In the genomic region with DNA sequence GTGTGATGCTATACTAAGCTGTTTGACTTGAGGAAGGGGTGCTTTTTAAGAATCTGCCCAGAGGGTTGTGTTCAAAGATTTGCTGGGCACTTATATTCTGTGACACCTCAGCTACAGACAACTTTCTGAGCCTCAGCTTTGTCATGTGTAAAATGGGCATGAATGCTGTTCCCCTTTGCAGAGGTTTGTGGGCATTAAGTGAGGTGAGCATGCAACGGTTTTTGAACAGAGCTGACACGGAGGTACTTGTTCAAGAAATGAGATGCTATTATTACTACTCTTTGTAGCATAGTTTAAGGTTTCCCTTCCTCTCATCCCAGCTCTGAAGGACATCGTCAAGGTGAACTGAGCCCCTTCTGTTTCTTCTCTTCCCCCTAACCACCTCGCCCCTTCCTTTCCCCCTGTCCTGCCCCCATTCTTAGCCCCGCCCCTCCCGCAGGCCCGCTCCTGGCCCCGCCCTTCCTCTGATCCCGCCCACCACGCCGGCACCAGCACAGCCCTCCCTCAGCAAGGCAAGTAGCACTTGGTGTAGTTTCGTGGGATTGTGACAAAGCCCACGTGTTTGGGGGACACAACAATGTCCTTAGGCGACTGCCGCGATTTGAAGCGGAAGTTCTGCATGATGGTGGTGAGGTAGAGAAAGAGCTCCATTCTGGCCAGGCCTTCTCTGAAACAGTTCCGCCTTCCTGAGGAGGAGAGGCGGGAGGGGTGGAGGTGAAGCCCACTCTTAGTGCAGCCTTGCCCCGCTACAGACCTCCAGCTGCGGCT, we compare ENCODE assay signal across 9 cellular contexts. TPM values are rescaled to one million over a fixed set of nuclear protein-coding genes. Genes with fewer than 3 reads are reported as not detected.
DNase-seq lines count a peak whose midpoint lies in the region; TF ChIP-seq lines count a peak whose summit lies in the region.
"Had no signal": no experiment of that assay in that cellular context is flagged by ENCODE, and none has a peak within 500 bp of the region (broad histone marks: within the 10 kb centered on the region; RNA-seq: fewer than 3 reads in every experiment).

No MANE protein-coding gene starts in this region.

- in situ Hi-C loops in GM23248 (cut with MboI), result no loop called here

- POLR2A ChIA-PET in PC-9 (lab: Charles Lee; ENCODE audit: unreplicated experiment), result no interaction called here

- BruUV-seq in PC-9 (replicated peaks; lab: Mats Ljungman, UMichigan), result no TSS peak

- no peaks in the 10 kb centered on the region for H4K20me1 ChIP-seq in GM23248 (ENCODE audit: insufficient read depth)
- H4K20me1 ChIP-seq in PC-9 (ENCODE audit: insufficient read depth), result no peaks in the 10 kb centered on the region

- H3K9me2 ChIP-seq in GM23248 (ENCODE audit: insufficient read depth) (no peaks in the 10 kb centered on the region), PC-9 (ENCODE audit: insufficient read depth) (no peaks in the 10 kb centered on the region)

- CTCF ChIA-PET in PC-9 (lab: Charles Lee), result no interaction called here

- H3K27me3 ChIP-seq in GM23248 (replicated peaks; ENCODE audit: insufficient read depth) (no peaks in the 10 kb centered on the region; the same call in 1 of the 2 replicates), ectodermal cell (ENCODE audit: control insufficient read depth, insufficient read depth, low read length, poor library complexity, severe bottlenecking) (no peaks in the 10 kb centered on the region), PC-9 (ENCODE audit: insufficient read depth, low read depth) (peaks cover 32% of the 10 kb centered on the region)

- no peaks in the 10 kb centered on the region for H3K36me3 ChIP-seq in GM23248 (ENCODE audit: low read depth)
- H3K36me3 ChIP-seq in ectodermal cell (ENCODE audit: control insufficient read depth, insufficient read depth, low read length), result no peaks in the 10 kb centered on the region
- H3K36me3 ChIP-seq in PC-9 (ENCODE audit: low read depth), result no peaks in the 10 kb centered on the region
- H3K36me3 ChIP-seq: sigmoid colon had no signal

- 23 to 30% methylated on average over 16 to 21 of the region's 21 CpGs for WGBS in GM23248 (ENCODE audit: low coverage in 1 of 2, low lambda C conversion rate in 2 of 2, missing lambda C conversion rate in 2 of 2), 2 experiments
- WGBS in ectodermal cell, 2 experiments, result 44 to 60% methylated on average over 21 of the region's 21 CpGs

- H3K4me1 ChIP-seq in GM23248 (ENCODE audit: insufficient read depth) (no peaks in the 10 kb centered on the region), ectodermal cell (ENCODE audit: control insufficient read depth, insufficient read depth, low read length) (no peaks in the 10 kb centered on the region), PC-9 (replicated peaks; ENCODE audit: insufficient read depth) (peaks cover 14% of the 10 kb centered on the region)

- no peak for TF ChIP-seq CTCF in PC-9 (conservative IDR thresholded peaks at IDR 0.05)

- H3K4me3 ChIP-seq in GM23248 (peak overlapping the region; percentile 26; the same call in 1 of the 2 replicates), ectodermal cell (ENCODE audit: insufficient read depth, low read depth, low read length) (peak overlapping the region; percentile 8), PC-9 (no peak overlapping the region)

- H3K4me2 ChIP-seq in GM23248 (ENCODE audit: unreplicated experiment) (no peak overlapping the region), PC-9 (no peak overlapping the region)

- H3K79me2 ChIP-seq in GM23248 (ENCODE audit: insufficient read depth), result no peaks in the 10 kb centered on the region
- H3K79me2 ChIP-seq in PC-9 (ENCODE audit: low read depth), result no peaks in the 10 kb centered on the region

- H3K27ac ChIP-seq in GM23248 (no peak overlapping the region), ectodermal cell (ENCODE audit: insufficient read depth, low read depth, low read length, poor library complexity, severe bottlenecking) (no peak overlapping the region), PC-9 (no peak overlapping the region)

- H2AFZ ChIP-seq in GM23248, result peak overlapping the region; percentile 48; the same call in 1 of the 2 replicates
- H2AFZ ChIP-seq in PC-9, result no peak overlapping the region

- no peaks in the 10 kb centered on the region for H3F3A ChIP-seq in GM23248 (ENCODE audit: insufficient read depth)
- peaks cover 13% of the 10 kb centered on the region for H3F3A ChIP-seq in PC-9 (ENCODE audit: insufficient read depth, low read depth)

- H3K9me3 ChIP-seq in GM23248 (ENCODE audit: low read depth), result no peaks in the 10 kb centered on the region
- no peaks in the 10 kb centered on the region for H3K9me3 ChIP-seq in ectodermal cell (ENCODE audit: control insufficient read depth, low read length)
- H3K9me3 ChIP-seq in PC-9 (ENCODE audit: insufficient read depth, low read depth), result no peaks in the 10 kb centered on the region; the same call in 1 of the 2 replicates
- H3K9me3 ChIP-seq: sigmoid colon had no signal

- intact Hi-C loops in PC-9 (cut with micrococcal nuclease; ENCODE audit: unreplicated experiment), result no loop called here

- no peak overlapping the region for H3K9ac ChIP-seq in GM23248

- DNase-seq in GM23248, result peak; percentile 11
- DNase-seq in activated CD4-positive, alpha-beta T cell treated with anti-CD3 and anti-CD28 coated beads for 4 hours, result peak; percentile 24 to 27
- DNase-seq in stimulated activated CD4-positive, alpha-beta T cell treated with anti-CD3 and anti-CD28 coated beads, Interleukin-2, amount 100 ng/mL, for 4 hours (ENCODE audit: low read depth), result peak; percentile 66
- DNase-seq in NCI-H69 (lab: John Stamatoyannopoulos, UW), result no peak
- DNase-seq in PC-9, result no peak
- no peak for DNase-seq in DMS153 treated with DMSO at 0.1 percent for 48 hours (lab: John Stamatoyannopoulos, UW; ENCODE audit: unreplicated experiment)
- no peak for DNase-seq in HPDE6-E6E7 (ENCODE audit: extremely low spot score)
- DNase-seq: sigmoid colon had no signal

RNA-seq across cellular contexts. Expression of gene CYP2A7, which starts 26.1 kb away (rescaled TPM):
- not detected in 2 replicates for total RNA-seq in GM23248 (2014; rRNA removed; shearing (Covaris generic))
- not detected in 2 replicates for polyA plus RNA-seq in GM23248 (2016; fragmentation: Nextera tagmentation; extraction: Ambion mirVana)
- polyA plus RNA-seq in ectodermal cell (2013, experiment 1 of 4), result not detected
- not detected for polyA plus RNA-seq in ectodermal cell (2013, experiment 2 of 4)
- polyA plus RNA-seq in ectodermal cell (2013, experiment 3 of 4), result not detected
- not detected for polyA plus RNA-seq in ectodermal cell (2013, experiment 4 of 4)
- not detected in 2 replicates for total RNA-seq in PC-9 (2021)
- polyA plus RNA-seq: sigmoid colon had no signal

RNA-seq across cellular contexts. Expression of gene CYP2A6, which starts 57.9 kb away (rescaled TPM):
- total RNA-seq in GM23248 (2014; rRNA removed; shearing (Covaris generic)), result not detected in 2 replicates
- not detected in 2 replicates for polyA plus RNA-seq in GM23248 (2016; fragmentation: Nextera tagmentation; extraction: Ambion mirVana)
- not detected for polyA plus RNA-seq in ectodermal cell (2013, experiment 1 of 4)
- polyA plus RNA-seq in ectodermal cell (2013, experiment 2 of 4), result not detected
- polyA plus RNA-seq in ectodermal cell (2013, experiment 3 of 4), result not detected
- polyA plus RNA-seq in ectodermal cell (2013, experiment 4 of 4), result not detected
- total RNA-seq in PC-9 (2021), result not detected in 2 replicates
- polyA plus RNA-seq: sigmoid colon had no signal

Comparison
In these comparisons a context has a peak if more than half of its experiments do, and no peak if none do; other contexts are left out.
1. DNase-seq: peak in GM23248 (single experiment), activated CD4-positive, alpha-beta T cell treated with anti-CD3 and anti-CD28 coated beads for 4 hours (2 of 2) and stimulated activated CD4-positive, alpha-beta T cell treated with anti-CD3 and anti-CD28 coated beads, Interleukin-2, amount 100 ng/mL, for 4 hours (single experiment); none in NCI-H69 (single experiment), PC-9 (0 of 2), DMS153 treated with DMSO at 0.1 percent for 48 hours (single experiment) and HPDE6-E6E7 (single experiment).